ENCODE assay signal across 1 cellular context in genomic region chr20:49219091-49219923, GRCh38.
TF ChIP-seq lines count a peak whose summit lies in the region.

A gene with protein sequence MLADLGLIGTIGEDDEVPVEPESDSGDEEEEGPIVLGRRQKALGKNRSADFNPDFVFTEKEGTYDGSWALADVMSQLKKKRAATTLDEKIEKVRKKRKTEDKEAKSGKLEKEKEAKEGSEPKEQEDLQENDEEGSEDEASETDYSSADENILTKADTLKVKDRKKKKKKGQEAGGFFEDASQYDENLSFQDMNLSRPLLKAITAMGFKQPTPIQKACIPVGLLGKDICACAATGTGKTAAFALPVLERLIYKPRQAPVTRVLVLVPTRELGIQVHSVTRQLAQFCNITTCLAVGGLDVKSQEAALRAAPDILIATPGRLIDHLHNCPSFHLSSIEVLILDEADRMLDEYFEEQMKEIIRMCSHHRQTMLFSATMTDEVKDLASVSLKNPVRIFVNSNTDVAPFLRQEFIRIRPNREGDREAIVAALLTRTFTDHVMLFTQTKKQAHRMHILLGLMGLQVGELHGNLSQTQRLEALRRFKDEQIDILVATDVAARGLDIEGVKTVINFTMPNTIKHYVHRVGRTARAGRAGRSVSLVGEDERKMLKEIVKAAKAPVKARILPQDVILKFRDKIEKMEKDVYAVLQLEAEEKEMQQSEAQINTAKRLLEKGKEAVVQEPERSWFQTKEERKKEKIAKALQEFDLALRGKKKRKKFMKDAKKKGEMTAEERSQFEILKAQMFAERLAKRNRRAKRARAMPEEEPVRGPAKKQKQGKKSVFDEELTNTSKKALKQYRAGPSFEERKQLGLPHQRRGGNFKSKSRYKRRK (plus strand): TSS chr20:49219416. CDS start chr20:49219449, 33 bp downstream.

TF ChIP-seq in HEK293, 187 proteins besides CTCF, POLR2A, EP300 and RAD21 (continued from another document and continues in another):
- TF ChIP-seq ZNF518A (tag by site-specific recombination; conservative IDR thresholded peaks at IDR 0.05; ENCODE audit: low read depth), result peak; percentile 58; the same call in 1 of the 2 replicates
- peak; percentile 54; the same call in 1 of the 2 replicates for TF ChIP-seq KLF9 (tag by site-specific recombination; IDR thresholded peaks at IDR 0.05; ENCODE audit: low read depth)
- TF ChIP-seq ZNF174 (tag by site-specific recombination; IDR thresholded peaks at IDR 0.05), result no peak
- peak; percentile 81 for TF ChIP-seq ZNF335 (tag by site-specific recombination; conservative IDR thresholded peaks at IDR 0.05)
- TF ChIP-seq ZNF398 (tag by site-specific recombination; IDR thresholded peaks at IDR 0.05), result no peak
- TF ChIP-seq, protein P1, sequence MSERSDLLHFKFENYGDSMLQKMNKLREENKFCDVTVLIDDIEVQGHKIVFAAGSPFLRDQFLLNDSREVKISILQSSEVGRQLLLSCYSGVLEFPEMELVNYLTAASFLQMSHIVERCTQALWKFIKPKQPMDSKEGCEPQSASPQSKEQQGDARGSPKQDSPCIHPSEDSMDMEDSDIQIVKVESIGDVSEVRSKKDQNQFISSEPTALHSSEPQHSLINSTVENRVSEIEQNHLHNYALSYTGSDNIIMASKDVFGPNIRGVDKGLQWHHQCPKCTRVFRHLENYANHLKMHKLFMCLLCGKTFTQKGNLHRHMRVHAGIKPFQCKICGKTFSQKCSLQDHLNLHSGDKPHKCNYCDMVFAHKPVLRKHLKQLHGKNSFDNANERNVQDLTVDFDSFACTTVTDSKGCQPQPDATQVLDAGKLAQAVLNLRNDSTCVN (tag by site-specific recombination; optimal IDR thresholded peaks at IDR 0.05), result peak; percentile 42
- TF ChIP-seq, protein P2, sequence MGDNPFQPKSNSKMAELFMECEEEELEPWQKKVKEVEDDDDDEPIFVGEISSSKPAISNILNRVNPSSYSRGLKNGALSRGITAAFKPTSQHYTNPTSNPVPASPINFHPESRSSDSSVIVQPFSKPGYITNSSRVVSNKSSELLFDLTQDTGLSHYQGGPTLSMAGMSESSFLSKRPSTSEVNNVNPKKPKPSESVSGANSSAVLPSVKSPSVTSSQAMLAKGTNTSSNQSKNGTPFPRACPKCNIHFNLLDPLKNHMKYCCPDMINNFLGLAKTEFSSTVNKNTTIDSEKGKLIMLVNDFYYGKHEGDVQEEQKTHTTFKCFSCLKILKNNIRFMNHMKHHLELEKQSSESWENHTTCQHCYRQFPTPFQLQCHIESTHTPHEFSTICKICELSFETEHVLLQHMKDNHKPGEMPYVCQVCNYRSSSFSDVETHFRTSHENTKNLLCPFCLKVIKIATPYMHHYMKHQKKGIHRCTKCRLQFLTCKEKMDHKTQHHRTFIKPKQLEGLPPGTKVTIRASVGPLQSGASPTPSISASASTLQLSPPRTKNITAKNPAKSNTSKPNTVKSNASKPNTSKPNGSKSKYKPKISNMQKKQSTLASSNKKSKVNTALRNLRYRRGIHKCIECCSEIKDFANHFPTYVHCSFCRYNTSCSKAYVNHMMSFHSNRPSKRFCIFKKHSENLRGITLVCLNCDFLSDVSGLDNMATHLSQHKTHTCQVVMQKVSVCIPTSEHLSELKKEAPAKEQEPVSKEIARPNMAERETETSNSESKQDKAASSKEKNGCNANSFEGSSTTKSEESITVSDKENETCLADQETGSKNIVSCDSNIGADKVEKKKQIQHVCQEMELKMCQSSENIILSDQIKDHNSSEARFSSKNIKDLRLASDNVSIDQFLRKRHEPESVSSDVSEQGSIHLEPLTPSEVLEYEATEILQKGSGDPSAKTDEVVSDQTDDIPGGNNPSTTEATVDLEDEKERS (tag by site-specific recombination; IDR thresholded peaks at IDR 0.05), result no peak
- no peak for TF ChIP-seq ZNF223 (tag by site-specific recombination; IDR thresholded peaks at IDR 0.05)
- TF ChIP-seq ZXDB (tag by site-specific recombination; IDR thresholded peaks at IDR 0.05), result peak; percentile 100
- TF ChIP-seq, protein P3, sequence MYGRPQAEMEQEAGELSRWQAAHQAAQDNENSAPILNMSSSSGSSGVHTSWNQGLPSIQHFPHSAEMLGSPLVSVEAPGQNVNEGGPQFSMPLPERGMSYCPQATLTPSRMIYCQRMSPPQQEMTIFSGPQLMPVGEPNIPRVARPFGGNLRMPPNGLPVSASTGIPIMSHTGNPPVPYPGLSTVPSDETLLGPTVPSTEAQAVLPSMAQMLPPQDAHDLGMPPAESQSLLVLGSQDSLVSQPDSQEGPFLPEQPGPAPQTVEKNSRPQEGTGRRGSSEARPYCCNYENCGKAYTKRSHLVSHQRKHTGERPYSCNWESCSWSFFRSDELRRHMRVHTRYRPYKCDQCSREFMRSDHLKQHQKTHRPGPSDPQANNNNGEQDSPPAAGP (tag by site-specific recombination; IDR thresholded peaks at IDR 0.05), result peak; percentile 50; the same call in 1 of the 2 replicates
- TF ChIP-seq ZBTB17 (tag by site-specific recombination; IDR thresholded peaks at IDR 0.05), result peak; percentile 67
- TF ChIP-seq KLF8 (tag by site-specific recombination; IDR thresholded peaks at IDR 0.05), result peak; percentile 52; the same call in 1 of the 2 replicates
- peak; percentile 93 for TF ChIP-seq ZBTB21 (tag by site-specific recombination; IDR thresholded peaks at IDR 0.05)
- no peak for TF ChIP-seq MZF1 (tag by site-specific recombination; IDR thresholded peaks at IDR 0.05; ENCODE audit: borderline replicate concordance)
- TF ChIP-seq ZNF639 (tag by site-specific recombination; IDR thresholded peaks at IDR 0.05), result 0 out of 2 replicates have a peak, but pooled peaks have one; percentile 38
- no peak for TF ChIP-seq ZNF16 (tag by site-specific recombination; IDR thresholded peaks at IDR 0.05; ENCODE audit: low read depth)
- TF ChIP-seq, protein P4, sequence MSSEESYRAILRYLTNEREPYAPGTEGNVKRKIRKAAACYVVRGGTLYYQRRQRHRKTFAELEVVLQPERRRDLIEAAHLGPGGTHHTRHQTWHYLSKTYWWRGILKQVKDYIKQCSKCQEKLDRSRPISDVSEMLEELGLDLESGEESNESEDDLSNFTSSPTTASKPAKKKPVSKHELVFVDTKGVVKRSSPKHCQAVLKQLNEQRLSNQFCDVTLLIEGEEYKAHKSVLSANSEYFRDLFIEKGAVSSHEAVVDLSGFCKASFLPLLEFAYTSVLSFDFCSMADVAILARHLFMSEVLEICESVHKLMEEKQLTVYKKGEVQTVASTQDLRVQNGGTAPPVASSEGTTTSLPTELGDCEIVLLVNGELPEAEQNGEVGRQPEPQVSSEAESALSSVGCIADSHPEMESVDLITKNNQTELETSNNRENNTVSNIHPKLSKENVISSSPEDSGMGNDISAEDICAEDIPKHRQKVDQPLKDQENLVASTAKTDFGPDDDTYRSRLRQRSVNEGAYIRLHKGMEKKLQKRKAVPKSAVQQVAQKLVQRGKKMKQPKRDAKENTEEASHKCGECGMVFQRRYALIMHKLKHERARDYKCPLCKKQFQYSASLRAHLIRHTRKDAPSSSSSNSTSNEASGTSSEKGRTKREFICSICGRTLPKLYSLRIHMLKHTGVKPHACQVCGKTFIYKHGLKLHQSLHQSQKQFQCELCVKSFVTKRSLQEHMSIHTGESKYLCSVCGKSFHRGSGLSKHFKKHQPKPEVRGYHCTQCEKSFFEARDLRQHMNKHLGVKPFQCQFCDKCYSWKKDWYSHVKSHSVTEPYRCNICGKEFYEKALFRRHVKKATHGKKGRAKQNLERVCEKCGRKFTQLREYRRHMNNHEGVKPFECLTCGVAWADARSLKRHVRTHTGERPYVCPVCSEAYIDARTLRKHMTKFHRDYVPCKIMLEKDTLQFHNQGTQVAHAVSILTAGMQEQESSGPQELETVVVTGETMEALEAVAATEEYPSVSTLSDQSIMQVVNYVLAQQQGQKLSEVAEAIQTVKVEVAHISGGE (tag by site-specific recombination; conservative IDR thresholded peaks at IDR 0.05; ENCODE audit: low read depth), result peak; percentile 97
- TF ChIP-seq ATF2 (tag by site-specific recombination; IDR thresholded peaks at IDR 0.05; ENCODE audit: low read depth), result peak; percentile 85; the same call in 1 of the 2 replicates
